Comparison of ENCODE assay signal across 2 cellular contexts in the genomic region with DNA sequence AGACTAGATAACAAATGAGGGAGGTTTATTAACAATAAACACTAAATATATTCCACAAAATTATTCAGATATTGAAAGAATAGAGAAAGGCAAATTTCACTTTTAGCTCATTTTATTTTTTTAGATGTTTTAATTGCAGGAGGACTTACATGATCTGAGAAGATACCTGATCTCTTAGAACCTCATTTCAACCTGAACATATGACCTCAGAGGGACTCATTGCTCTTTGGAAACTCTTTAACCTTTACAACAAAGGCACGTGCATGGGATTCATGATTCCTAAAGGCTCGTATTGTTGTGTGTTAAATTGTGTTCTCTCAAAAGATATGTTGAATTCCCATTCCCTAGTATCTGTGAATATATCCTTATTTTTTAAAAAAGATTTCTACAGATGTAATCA.
TF ChIP-seq lines count a peak whose summit lies in the region.

No MANE protein-coding gene starts in this region.

TF ChIP-seq in GM23338, 12 proteins besides CTCF, POLR2A, EP300 and RAD21:
- TF ChIP-seq, protein P1, sequence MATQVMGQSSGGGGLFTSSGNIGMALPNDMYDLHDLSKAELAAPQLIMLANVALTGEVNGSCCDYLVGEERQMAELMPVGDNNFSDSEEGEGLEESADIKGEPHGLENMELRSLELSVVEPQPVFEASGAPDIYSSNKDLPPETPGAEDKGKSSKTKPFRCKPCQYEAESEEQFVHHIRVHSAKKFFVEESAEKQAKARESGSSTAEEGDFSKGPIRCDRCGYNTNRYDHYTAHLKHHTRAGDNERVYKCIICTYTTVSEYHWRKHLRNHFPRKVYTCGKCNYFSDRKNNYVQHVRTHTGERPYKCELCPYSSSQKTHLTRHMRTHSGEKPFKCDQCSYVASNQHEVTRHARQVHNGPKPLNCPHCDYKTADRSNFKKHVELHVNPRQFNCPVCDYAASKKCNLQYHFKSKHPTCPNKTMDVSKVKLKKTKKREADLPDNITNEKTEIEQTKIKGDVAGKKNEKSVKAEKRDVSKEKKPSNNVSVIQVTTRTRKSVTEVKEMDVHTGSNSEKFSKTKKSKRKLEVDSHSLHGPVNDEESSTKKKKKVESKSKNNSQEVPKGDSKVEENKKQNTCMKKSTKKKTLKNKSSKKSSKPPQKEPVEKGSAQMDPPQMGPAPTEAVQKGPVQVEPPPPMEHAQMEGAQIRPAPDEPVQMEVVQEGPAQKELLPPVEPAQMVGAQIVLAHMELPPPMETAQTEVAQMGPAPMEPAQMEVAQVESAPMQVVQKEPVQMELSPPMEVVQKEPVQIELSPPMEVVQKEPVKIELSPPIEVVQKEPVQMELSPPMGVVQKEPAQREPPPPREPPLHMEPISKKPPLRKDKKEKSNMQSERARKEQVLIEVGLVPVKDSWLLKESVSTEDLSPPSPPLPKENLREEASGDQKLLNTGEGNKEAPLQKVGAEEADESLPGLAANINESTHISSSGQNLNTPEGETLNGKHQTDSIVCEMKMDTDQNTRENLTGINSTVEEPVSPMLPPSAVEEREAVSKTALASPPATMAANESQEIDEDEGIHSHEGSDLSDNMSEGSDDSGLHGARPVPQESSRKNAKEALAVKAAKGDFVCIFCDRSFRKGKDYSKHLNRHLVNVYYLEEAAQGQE (IDR thresholded peaks at IDR 0.05; ENCODE audit: unreplicated experiment): no peak
- TF ChIP-seq EZH2phosphoT487 (IDR thresholded peaks at IDR 0.05; ENCODE audit: unreplicated experiment) (no peak), CREB1 (CRISPR knock-in tag; IDR thresholded peaks at IDR 0.05; ENCODE audit: low read depth) (no peak), ZNF331 (CRISPR knock-in tag; IDR thresholded peaks at IDR 0.05; ENCODE audit: low read depth) (no peak), POLR2AphosphoS5 (IDR thresholded peaks at IDR 0.05; ENCODE audit: low read depth) (no peak)
- TF ChIP-seq, protein P2, sequence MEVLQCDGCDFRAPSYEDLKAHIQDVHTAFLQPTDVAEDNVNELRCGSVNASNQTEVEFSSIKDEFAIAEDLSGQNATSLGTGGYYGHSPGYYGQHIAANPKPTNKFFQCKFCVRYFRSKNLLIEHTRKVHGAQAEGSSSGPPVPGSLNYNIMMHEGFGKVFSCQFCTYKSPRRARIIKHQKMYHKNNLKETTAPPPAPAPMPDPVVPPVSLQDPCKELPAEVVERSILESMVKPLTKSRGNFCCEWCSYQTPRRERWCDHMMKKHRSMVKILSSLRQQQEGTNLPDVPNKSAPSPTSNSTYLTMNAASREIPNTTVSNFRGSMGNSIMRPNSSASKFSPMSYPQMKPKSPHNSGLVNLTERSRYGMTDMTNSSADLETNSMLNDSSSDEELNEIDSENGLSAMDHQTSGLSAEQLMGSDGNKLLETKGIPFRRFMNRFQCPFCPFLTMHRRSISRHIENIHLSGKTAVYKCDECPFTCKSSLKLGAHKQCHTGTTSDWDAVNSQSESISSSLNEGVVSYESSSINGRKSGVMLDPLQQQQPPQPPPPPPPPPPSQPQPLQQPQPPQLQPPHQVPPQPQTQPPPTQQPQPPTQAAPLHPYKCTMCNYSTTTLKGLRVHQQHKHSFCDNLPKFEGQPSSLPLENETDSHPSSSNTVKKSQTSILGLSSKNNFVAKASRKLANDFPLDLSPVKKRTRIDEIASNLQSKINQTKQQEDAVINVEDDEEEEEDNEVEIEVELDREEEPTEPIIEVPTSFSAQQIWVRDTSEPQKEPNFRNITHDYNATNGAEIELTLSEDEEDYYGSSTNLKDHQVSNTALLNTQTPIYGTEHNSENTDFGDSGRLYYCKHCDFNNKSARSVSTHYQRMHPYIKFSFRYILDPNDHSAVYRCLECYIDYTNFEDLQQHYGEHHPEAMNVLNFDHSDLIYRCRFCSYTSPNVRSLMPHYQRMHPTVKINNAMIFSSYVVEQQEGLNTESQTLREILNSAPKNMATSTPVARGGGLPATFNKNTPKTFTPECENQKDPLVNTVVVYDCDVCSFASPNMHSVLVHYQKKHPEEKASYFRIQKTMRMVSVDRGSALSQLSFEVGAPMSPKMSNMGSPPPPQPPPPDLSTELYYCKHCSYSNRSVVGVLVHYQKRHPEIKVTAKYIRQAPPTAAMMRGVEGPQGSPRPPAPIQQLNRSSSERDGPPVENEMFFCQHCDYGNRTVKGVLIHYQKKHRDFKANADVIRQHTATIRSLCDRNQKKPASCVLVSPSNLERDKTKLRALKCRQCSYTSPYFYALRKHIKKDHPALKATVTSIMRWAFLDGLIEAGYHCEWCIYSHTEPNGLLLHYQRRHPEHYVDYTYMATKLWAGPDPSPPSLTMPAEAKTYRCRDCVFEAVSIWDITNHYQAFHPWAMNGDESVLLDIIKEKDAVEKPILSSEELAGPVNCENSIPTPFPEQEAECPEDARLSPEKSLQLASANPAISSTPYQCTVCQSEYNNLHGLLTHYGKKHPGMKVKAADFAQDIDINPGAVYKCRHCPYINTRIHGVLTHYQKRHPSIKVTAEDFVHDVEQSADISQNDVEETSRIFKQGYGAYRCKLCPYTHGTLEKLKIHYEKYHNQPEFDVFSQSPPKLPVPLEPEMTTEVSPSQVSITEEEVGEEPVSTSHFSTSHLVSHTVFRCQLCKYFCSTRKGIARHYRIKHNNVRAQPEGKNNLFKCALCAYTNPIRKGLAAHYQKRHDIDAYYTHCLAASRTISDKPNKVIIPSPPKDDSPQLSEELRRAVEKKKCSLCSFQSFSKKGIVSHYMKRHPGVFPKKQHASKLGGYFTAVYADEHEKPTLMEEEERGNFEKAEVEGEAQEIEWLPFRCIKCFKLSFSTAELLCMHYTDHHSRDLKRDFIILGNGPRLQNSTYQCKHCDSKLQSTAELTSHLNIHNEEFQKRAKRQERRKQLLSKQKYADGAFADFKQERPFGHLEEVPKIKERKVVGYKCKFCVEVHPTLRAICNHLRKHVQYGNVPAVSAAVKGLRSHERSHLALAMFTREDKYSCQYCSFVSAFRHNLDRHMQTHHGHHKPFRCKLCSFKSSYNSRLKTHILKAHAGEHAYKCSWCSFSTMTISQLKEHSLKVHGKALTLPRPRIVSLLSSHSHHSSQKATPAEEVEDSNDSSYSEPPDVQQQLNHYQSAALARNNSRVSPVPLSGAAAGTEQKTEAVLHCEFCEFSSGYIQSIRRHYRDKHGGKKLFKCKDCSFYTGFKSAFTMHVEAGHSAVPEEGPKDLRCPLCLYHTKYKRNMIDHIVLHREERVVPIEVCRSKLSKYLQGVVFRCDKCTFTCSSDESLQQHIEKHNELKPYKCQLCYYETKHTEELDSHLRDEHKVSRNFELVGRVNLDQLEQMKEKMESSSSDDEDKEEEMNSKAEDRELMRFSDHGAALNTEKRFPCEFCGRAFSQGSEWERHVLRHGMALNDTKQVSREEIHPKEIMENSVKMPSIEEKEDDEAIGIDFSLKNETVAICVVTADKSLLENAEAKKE (CRISPR knock-in tag; IDR thresholded peaks at IDR 0.05): no peak
- TF ChIP-seq, protein P3, sequence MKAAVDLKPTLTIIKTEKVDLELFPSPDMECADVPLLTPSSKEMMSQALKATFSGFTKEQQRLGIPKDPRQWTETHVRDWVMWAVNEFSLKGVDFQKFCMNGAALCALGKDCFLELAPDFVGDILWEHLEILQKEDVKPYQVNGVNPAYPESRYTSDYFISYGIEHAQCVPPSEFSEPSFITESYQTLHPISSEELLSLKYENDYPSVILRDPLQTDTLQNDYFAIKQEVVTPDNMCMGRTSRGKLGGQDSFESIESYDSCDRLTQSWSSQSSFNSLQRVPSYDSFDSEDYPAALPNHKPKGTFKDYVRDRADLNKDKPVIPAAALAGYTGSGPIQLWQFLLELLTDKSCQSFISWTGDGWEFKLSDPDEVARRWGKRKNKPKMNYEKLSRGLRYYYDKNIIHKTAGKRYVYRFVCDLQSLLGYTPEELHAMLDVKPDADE (IDR thresholded peaks at IDR 0.05): no peak

TF ChIP-seq in HepG2, 621 proteins besides CTCF, POLR2A, EP300 and RAD21:
- TF ChIP-seq, protein P4, sequence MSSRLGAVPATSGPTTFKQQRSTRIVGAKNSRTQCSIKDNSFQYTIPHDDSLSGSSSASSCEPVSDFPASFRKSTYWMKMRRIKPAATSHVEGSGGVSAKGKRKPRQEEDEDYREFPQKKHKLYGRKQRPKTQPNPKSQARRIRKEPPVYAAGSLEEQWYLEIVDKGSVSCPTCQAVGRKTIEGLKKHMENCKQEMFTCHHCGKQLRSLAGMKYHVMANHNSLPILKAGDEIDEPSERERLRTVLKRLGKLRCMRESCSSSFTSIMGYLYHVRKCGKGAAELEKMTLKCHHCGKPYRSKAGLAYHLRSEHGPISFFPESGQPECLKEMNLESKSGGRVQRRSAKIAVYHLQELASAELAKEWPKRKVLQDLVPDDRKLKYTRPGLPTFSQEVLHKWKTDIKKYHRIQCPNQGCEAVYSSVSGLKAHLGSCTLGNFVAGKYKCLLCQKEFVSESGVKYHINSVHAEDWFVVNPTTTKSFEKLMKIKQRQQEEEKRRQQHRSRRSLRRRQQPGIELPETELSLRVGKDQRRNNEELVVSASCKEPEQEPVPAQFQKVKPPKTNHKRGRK (CRISPR knock-in tag; IDR thresholded peaks at IDR 0.05): no peak
- TF ChIP-seq, protein P5, sequence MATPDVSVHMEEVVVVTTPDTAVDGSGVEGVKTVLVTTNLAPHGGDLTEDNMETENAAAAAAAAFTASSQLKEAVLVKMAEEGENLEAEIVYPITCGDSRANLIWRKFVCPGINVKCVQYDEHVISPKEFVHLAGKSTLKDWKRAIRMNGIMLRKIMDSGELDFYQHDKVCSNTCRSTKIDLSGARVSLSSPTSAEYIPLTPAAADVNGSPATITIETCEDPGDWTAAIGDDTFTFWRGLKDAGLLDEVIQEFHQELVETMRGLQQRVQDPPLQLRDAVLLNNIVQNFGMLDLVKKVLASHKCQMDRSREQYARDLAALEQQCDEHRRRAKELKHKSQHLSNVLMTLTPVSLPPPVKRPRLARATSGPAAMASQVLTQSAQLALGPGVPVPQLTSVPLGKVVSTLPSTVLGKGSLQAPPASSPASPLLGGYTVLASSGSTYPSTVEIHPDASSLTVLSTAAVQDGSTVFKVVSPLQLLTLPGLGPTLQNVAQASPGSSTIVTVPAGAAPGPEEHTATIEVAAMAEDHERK (CRISPR knock-in tag; IDR thresholded peaks at IDR 0.05; ENCODE audit: low read depth): no peak
- TF ChIP-seq CREM (IDR thresholded peaks at IDR 0.05): no peak
- no peak for TF ChIP-seq CREM (CRISPR knock-in tag; IDR thresholded peaks at IDR 0.05)
- TF ChIP-seq, protein P6, sequence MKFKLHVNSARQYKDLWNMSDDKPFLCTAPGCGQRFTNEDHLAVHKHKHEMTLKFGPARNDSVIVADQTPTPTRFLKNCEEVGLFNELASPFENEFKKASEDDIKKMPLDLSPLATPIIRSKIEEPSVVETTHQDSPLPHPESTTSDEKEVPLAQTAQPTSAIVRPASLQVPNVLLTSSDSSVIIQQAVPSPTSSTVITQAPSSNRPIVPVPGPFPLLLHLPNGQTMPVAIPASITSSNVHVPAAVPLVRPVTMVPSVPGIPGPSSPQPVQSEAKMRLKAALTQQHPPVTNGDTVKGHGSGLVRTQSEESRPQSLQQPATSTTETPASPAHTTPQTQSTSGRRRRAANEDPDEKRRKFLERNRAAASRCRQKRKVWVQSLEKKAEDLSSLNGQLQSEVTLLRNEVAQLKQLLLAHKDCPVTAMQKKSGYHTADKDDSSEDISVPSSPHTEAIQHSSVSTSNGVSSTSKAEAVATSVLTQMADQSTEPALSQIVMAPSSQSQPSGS (CRISPR knock-in tag; IDR thresholded peaks at IDR 0.05): no peak
- no peak for TF ChIP-seq ZIK1 (CRISPR knock-in tag; IDR thresholded peaks at IDR 0.05; ENCODE audit: borderline replicate concordance, low read depth)
- TF ChIP-seq, protein P7, sequence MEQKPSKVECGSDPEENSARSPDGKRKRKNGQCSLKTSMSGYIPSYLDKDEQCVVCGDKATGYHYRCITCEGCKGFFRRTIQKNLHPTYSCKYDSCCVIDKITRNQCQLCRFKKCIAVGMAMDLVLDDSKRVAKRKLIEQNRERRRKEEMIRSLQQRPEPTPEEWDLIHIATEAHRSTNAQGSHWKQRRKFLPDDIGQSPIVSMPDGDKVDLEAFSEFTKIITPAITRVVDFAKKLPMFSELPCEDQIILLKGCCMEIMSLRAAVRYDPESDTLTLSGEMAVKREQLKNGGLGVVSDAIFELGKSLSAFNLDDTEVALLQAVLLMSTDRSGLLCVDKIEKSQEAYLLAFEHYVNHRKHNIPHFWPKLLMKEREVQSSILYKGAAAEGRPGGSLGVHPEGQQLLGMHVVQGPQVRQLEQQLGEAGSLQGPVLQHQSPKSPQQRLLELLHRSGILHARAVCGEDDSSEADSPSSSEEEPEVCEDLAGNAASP (CRISPR knock-in tag; IDR thresholded peaks at IDR 0.05; ENCODE audit: borderline replicate concordance): no peak
- no peak for TF ChIP-seq HNRNPL (IDR thresholded peaks at IDR 0.05; ENCODE audit: low read depth, low read length)
- TF ChIP-seq, protein P8, sequence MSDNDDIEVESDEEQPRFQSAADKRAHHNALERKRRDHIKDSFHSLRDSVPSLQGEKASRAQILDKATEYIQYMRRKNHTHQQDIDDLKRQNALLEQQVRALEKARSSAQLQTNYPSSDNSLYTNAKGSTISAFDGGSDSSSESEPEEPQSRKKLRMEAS (IDR thresholded peaks at IDR 0.05): no peak
- no peak for TF ChIP-seq ELF4 (CRISPR knock-in tag; IDR thresholded peaks at IDR 0.05; ENCODE audit: borderline replicate concordance)
- TF ChIP-seq SP5 (CRISPR knock-in tag; IDR thresholded peaks at IDR 0.05; ENCODE audit: borderline replicate concordance, low read depth): no peak
